Comparison of ENCODE assay signal across 1 cellular context in the genomic region with DNA sequence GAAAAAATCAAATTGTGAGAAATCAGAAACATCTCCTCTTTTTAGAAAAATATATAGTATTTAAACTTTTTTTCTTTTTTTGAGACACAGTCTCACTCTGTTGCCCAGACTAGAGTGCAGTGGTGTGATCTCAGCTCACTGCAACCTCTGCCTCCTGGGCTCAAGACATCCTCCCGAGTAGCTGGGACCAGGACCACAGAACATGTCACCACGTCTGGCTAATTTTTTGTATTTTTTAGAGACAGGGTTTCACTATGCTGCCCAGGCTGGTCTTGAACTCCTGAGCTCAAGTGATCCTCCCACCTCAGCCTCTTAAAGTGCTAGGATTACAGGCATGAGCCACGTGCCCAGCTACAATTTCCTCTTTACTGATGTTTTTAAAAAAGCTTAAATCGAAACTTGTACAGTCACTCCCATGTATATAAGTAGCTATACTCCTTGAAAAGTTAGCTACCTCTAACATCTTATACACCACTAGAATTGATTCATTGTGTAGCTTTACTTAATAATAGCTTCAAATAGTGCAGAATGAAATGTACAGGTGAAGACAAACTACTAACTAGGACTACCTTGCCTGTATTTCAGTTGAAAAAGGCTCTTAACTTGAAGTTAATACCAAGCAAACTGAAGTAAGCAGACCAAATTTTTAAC.
TF ChIP-seq lines count a peak whose summit lies in the region.

No MANE protein-coding gene starts in this region.

TF ChIP-seq in A549, 52 proteins besides CTCF, POLR2A, EP300 and RAD21:
- no peak for TF ChIP-seq KDM5A (IDR thresholded peaks at IDR 0.05)
- TF ChIP-seq TP53 (CRISPR knock-in tag; IDR thresholded peaks at IDR 0.05) = 0 out of 2 replicates have a peak, but pooled peaks have one; percentile 30
- no peak for TF ChIP-seq MAFK (IDR thresholded peaks at IDR 0.05; ENCODE audit: partially characterized antibody)
TF ChIP-seq in A549: peak in this region for 1.
